In genomic region chr16:8611122-8611521, GRCh38 we compare ENCODE assay signal across 9 cellular contexts. TPM values are rescaled to one million over a fixed set of nuclear protein-coding genes. Genes with fewer than 3 reads are reported as not detected.
"Had no signal": no experiment of that assay in that cellular context is flagged by ENCODE, and none has a peak within 500 bp of the region (broad histone marks: within the 10 kb centered on the region; RNA-seq: fewer than 3 reads in every experiment).

No MANE protein-coding gene starts in this region.

- H3K27ac ChIP-seq: HL-60, KMS-11 had no signal

- H3K4me3 ChIP-seq: K562 had no signal

- H3K9ac ChIP-seq: KMS-11 had no signal

- H3K4me3 Mint-ChIP-seq: H9, HFFc6 had no signal

- H3K27ac Mint-ChIP-seq: H9, HFFc6 had no signal

- H3K4me2 ChIP-seq: KMS-11 had no signal

- ATAC-seq: K562 had no signal

- FAIRE-seq: H54, K562 had no signal

- DNase-seq: GOT3, H9, HFFc6, IMR-90 had no signal

RNA-seq across cellular contexts. Expression of gene TMEM114, which starts 20.8 kb away (rescaled TPM):
- total RNA-seq: HFFc6, HT1080, IMR-90, K562 had no signal
- polyA plus RNA-seq: IMR-90, K562 had no signal
